In the genomic region with DNA sequence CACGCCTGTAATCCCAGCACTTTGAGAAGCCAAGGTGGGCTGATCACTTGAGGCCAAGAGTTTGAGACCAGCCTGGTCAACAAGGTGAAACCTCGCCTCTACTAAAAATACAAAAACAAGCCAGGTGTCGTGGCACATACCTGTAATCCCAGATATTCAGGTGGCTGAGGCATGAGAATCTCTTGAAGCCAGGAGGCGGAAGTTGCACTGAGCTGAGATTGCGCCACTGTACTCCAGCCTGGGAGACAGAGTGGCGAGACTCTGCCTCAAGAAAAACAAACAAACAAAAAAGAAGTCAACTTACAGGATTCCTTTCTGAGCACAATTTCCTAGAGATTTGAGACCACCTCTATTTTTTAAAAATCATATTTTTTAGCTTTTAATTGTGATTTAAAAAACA, we compare ENCODE assay signal across 15 cellular contexts.
"Had no signal": no experiment of that assay in that cellular context is flagged by ENCODE, and none has a peak within 500 bp of the region (broad histone marks: within the 10 kb centered on the region; RNA-seq: fewer than 3 reads in every experiment).

No MANE protein-coding gene starts in this region.

- H3K9me3 ChIP-seq: body of pancreas, sigmoid colon, transverse colon had no signal

- H3K27ac ChIP-seq: foreskin keratinocyte had no signal

- ATAC-seq: activated CD8-positive, alpha-beta T cell treated with anti-CD3 and anti-CD28 coated beads, Interleukin-2, amount 10 ng/mL, durations not matched to agents 7 days and 5 days; body of pancreas; foreskin keratinocyte had no signal

- H3K4me3 ChIP-seq: body of pancreas, sigmoid colon, transverse colon had no signal

- DNase-seq: activated CD4-positive, alpha-beta T cell treated with anti-CD3 and anti-CD28 coated beads, Interleukin-2, amount 10 ng/mL, durations not matched to agents 24 days and 14 days; activated CD4-positive, CD25-positive, alpha-beta regulatory T cell; activated CD8-positive, alpha-beta memory T cell treated with anti-CD3 and anti-CD28 coated beads, Interleukin-2, amount 50 U/mL, for 4 hours; activated CD8-positive, alpha-beta T cell treated with anti-CD3 and anti-CD28 coated beads, Interleukin-2, amount 10 ng/mL, durations not matched to agents 7 days and 5 days; activated naive CD8-positive, alpha-beta T cell treated with anti-CD3 and anti-CD28 coated beads for 36 hours; amygdala; body of pancreas; cortex of kidney; effector CD8-positive, alpha-beta T cell; foreskin keratinocyte; head of caudate nucleus; nephron progenitor cell; sigmoid colon; stimulated activated CD4-positive, alpha-beta T cell treated with anti-CD3 and anti-CD28 coated beads, Interleukin-1b, Interleukin-23, amount 100 ng/mL, for 48 hours; transverse colon had no signal

- H3K27me3 ChIP-seq: body of pancreas, foreskin keratinocyte, sigmoid colon, transverse colon had no signal

- H3K4me1 ChIP-seq: foreskin keratinocyte had no signal
